In genomic region chr20:1173698-1174097, GRCh38 we compare ENCODE assay signal across 31 cellular contexts. TPM values are rescaled to one million over a fixed set of nuclear protein-coding genes. Genes with fewer than 3 reads are reported as not detected.
"Had no signal": no experiment of that assay in that cellular context is flagged by ENCODE, and none has a peak within 500 bp of the region (broad histone marks: within the 10 kb centered on the region; RNA-seq: fewer than 3 reads in every experiment).

No MANE protein-coding gene starts in this region.

- H3K4me3 Mint-ChIP-seq: activated CD4-positive, alpha-beta memory T cell treated with anti-CD3 and anti-CD28 coated beads, Interleukin-2, amount 10 ng/mL, durations not matched to agents 7 days and 5 days; activated CD4-positive, alpha-beta T cell treated with anti-CD3 and anti-CD28 coated beads, Interleukin-2, amount 10 ng/mL, durations not matched to agents 24 days and 14 days; activated naive CD4-positive, alpha-beta T cell treated with anti-CD3 and anti-CD28 coated beads for 36 hours; activated naive CD8-positive, alpha-beta T cell treated with anti-CD3 and anti-CD28 coated beads for 36 hours; natural killer cell treated with Interleukin-12 subunit alpha and Interleukin-12 subunit beta and Interleukin-15 and Interleukin-18, amount 100 ng/mL, for 72 hours; stimulated activated naive CD8-positive, alpha-beta T cell treated with anti-CD3 and anti-CD28 coated beads, Interleukin-15, Interleukin-2, amounts not matched to agents 100 ng/mL and 50 ng/mL, for 24 hours; T-helper 17 cell had no signal

- H3K27me3 Mint-ChIP-seq: activated CD4-positive, alpha-beta memory T cell treated with anti-CD3 and anti-CD28 coated beads, Interleukin-2, amount 10 ng/mL, durations not matched to agents 7 days and 5 days; activated CD4-positive, alpha-beta T cell treated with anti-CD3 and anti-CD28 coated beads, Interleukin-2, amount 10 ng/mL, durations not matched to agents 24 days and 14 days; activated naive CD8-positive, alpha-beta T cell treated with anti-CD3 and anti-CD28 coated beads for 36 hours; natural killer cell treated with Interleukin-12 subunit alpha and Interleukin-12 subunit beta and Interleukin-15 and Interleukin-18, amount 100 ng/mL, for 72 hours; stimulated activated naive CD8-positive, alpha-beta T cell treated with anti-CD3 and anti-CD28 coated beads, Interleukin-15, Interleukin-2, amounts not matched to agents 100 ng/mL and 50 ng/mL, for 24 hours; T-helper 17 cell had no signal

- H3K27me3 ChIP-seq: adrenal gland, body of pancreas, colonic mucosa, esophagus squamous epithelium, spleen had no signal

- H3K27ac ChIP-seq: adrenal gland, body of pancreas, colonic mucosa, epithelial cell of prostate, esophagus squamous epithelium, left ventricle myocardium inferior, parathyroid adenoma, spleen, thoracic aorta had no signal

- H3K9me3 Mint-ChIP-seq: activated CD4-positive, alpha-beta memory T cell treated with anti-CD3 and anti-CD28 coated beads, Interleukin-2, amount 10 ng/mL, durations not matched to agents 7 days and 5 days; activated CD4-positive, alpha-beta T cell treated with anti-CD3 and anti-CD28 coated beads, Interleukin-2, amount 10 ng/mL, durations not matched to agents 24 days and 14 days; activated naive CD4-positive, alpha-beta T cell treated with anti-CD3 and anti-CD28 coated beads for 36 hours; activated naive CD8-positive, alpha-beta T cell treated with anti-CD3 and anti-CD28 coated beads for 36 hours; natural killer cell treated with Interleukin-12 subunit alpha and Interleukin-12 subunit beta and Interleukin-15 and Interleukin-18, amount 100 ng/mL, for 72 hours; stimulated activated naive CD8-positive, alpha-beta T cell treated with anti-CD3 and anti-CD28 coated beads, Interleukin-15, Interleukin-2, amounts not matched to agents 100 ng/mL and 50 ng/mL, for 24 hours had no signal

- DNase-seq: activated CD4-positive, alpha-beta memory T cell treated with anti-CD3 and anti-CD28 coated beads, Interleukin-2, amount 10 ng/mL, durations not matched to agents 7 days and 5 days; activated CD4-positive, alpha-beta T cell treated with anti-CD3 and anti-CD28 coated beads, Interleukin-2, amount 10 ng/mL, durations not matched to agents 24 days and 14 days; activated CD4-positive, CD25-positive, alpha-beta regulatory T cell treated with anti-CD3 and anti-CD28 coated beads, Interleukin-2, amount 50 U/mL, for 72 hours; activated naive CD4-positive, alpha-beta T cell treated with anti-CD3 and anti-CD28 coated beads for 36 hours; activated naive CD8-positive, alpha-beta T cell treated with anti-CD3 and anti-CD28 coated beads for 36 hours; activated T-cell treated with anti-CD3 and anti-CD28 coated beads, Interleukin-2, amount 50 U/mL, for 48 hours; aorta; body of pancreas; colonic mucosa; effector CD8-positive, alpha-beta T cell; esophagus squamous epithelium; foreskin melanocyte; left ventricle myocardium inferior; mesendoderm; right cardiac atrium; spleen; stimulated activated CD4-positive, alpha-beta T cell treated with anti-CD3 and anti-CD28 coated beads, Interleukin-2, amount 100 ng/mL, for 48 hours; SW 1271; T-helper 17 cell; T1000; trophoblast cell had no signal

- H3K27ac Mint-ChIP-seq: activated CD4-positive, alpha-beta memory T cell treated with anti-CD3 and anti-CD28 coated beads, Interleukin-2, amount 10 ng/mL, durations not matched to agents 7 days and 5 days; activated CD4-positive, alpha-beta T cell treated with anti-CD3 and anti-CD28 coated beads, Interleukin-2, amount 10 ng/mL, durations not matched to agents 24 days and 14 days; activated naive CD4-positive, alpha-beta T cell treated with anti-CD3 and anti-CD28 coated beads for 36 hours; activated naive CD8-positive, alpha-beta T cell treated with anti-CD3 and anti-CD28 coated beads for 36 hours; natural killer cell treated with Interleukin-12 subunit alpha and Interleukin-12 subunit beta and Interleukin-15 and Interleukin-18, amount 100 ng/mL, for 72 hours; stimulated activated naive CD8-positive, alpha-beta T cell treated with anti-CD3 and anti-CD28 coated beads, Interleukin-15, Interleukin-2, amounts not matched to agents 100 ng/mL and 50 ng/mL, for 24 hours; T-helper 17 cell had no signal

- H3K9me3 ChIP-seq: adrenal gland, body of pancreas, colonic mucosa, esophagus squamous epithelium, left ventricle myocardium inferior, spleen, thoracic aorta had no signal

- H3K79me2 ChIP-seq: parathyroid adenoma had no signal

- H3K4me1 Mint-ChIP-seq: activated CD4-positive, alpha-beta memory T cell treated with anti-CD3 and anti-CD28 coated beads, Interleukin-2, amount 10 ng/mL, durations not matched to agents 7 days and 5 days; activated CD4-positive, alpha-beta T cell treated with anti-CD3 and anti-CD28 coated beads, Interleukin-2, amount 10 ng/mL, durations not matched to agents 24 days and 14 days; activated naive CD8-positive, alpha-beta T cell treated with anti-CD3 and anti-CD28 coated beads for 36 hours had no signal

- H3K4me1 ChIP-seq: adrenal gland, body of pancreas, colonic mucosa, esophagus squamous epithelium, left ventricle myocardium inferior, parathyroid adenoma, spleen had no signal

- H3K4me3 ChIP-seq: adrenal gland, body of pancreas, colonic mucosa, esophagus squamous epithelium, left ventricle myocardium inferior, lung, spleen, thoracic aorta had no signal

- H2AFZ ChIP-seq: parathyroid adenoma had no signal

- H3K9ac ChIP-seq: parathyroid adenoma had no signal

RNA-seq across cellular contexts. Expression of gene TMEM74B, which starts 11.1 kb away (rescaled TPM):
- total RNA-seq: body of pancreas; mononuclear cell; natural killer cell treated with Interleukin-12 subunit alpha and Interleukin-12 subunit beta and Interleukin-15 and Interleukin-18, amount 100 ng/mL, for 72 hours; thoracic aorta had no signal

RNA-seq across cellular contexts. Expression of gene C20orf202, which starts 29.6 kb away (rescaled TPM):
- total RNA-seq: activated CD4-positive, alpha-beta memory T cell treated with anti-CD3 and anti-CD28 coated beads, Interleukin-2, amount 10 ng/mL, durations not matched to agents 7 days and 5 days; activated CD4-positive, alpha-beta T cell treated with anti-CD3 and anti-CD28 coated beads, Interleukin-2, amount 10 ng/mL, durations not matched to agents 24 days and 14 days; activated naive CD4-positive, alpha-beta T cell treated with anti-CD3 and anti-CD28 coated beads for 36 hours; activated naive CD8-positive, alpha-beta T cell treated with anti-CD3 and anti-CD28 coated beads for 36 hours; body of pancreas; mononuclear cell had no signal

RNA-seq across cellular contexts. Expression of gene RAD21L1, which starts 52.1 kb away (rescaled TPM):
- total RNA-seq: activated CD4-positive, alpha-beta memory T cell treated with anti-CD3 and anti-CD28 coated beads, Interleukin-2, amount 10 ng/mL, durations not matched to agents 7 days and 5 days; activated CD4-positive, alpha-beta T cell treated with anti-CD3 and anti-CD28 coated beads, Interleukin-2, amount 10 ng/mL, durations not matched to agents 24 days and 14 days; activated naive CD4-positive, alpha-beta T cell treated with anti-CD3 and anti-CD28 coated beads for 36 hours; activated naive CD8-positive, alpha-beta T cell treated with anti-CD3 and anti-CD28 coated beads for 36 hours; adrenal gland; aorta; body of pancreas; colonic mucosa; dermis microvascular lymphatic vessel endothelial cell; esophagus squamous epithelium; left ventricle myocardium inferior; natural killer cell treated with Interleukin-12 subunit alpha and Interleukin-12 subunit beta and Interleukin-15 and Interleukin-18, amount 100 ng/mL, for 72 hours; right cardiac atrium; spleen; subcutaneous adipose tissue; T-helper 17 cell; thoracic aorta had no signal
- polyA plus RNA-seq: aorta, right cardiac atrium, spleen had no signal
